ENCODE assay signal across 36 cellular contexts in the genomic region with DNA sequence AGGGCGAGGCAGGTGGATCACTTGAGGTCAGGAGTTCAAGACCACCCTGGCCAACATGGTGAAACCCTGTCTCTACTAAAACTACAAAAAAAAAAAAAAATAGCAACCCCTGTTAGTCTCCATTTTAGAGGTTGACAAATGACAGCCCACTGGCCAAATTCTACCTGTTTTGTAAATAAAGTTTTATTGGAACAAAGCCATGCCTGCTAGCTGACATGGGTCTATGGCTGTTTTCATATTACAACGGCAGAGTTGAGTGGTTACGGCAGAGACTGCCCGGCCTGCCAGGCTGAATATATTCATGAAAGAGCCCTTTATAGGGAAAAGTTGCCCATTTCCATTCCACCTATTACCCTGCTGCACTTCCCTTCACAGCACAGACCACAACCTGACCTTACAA.
"Had no signal": no experiment of that assay in that cellular context is flagged by ENCODE, and none has a peak within 500 bp of the region (broad histone marks: within the 10 kb centered on the region; RNA-seq: fewer than 3 reads in every experiment).

No MANE protein-coding gene starts in this region.

- H3K27me3 ChIP-seq: MG63 had no signal

- H3K4me3 ChIP-seq: MG63 had no signal

- DNase-seq: Karpas-422, Kasumi-1, MG63, MM.1S, MV-4-11, NCI-H1048, NCI-H1092, NCI-H1092 treated with DMSO at 0.1 percent for 48 hours, NCI-H1105, NCI-H1105 treated with DMSO at 0.1 percent for 48 hours, NCI-H1417, NCI-H1417 treated with DMSO at 0.1 percent for 48 hours, NCI-H1436, NCI-H1436 treated with DMSO at 0.1 percent for 48 hours, NCI-H146, NCI-H1694, NCI-H1694 treated with DMSO at 0.1 percent for 48 hours, NCI-H187, NCI-H187 treated with DMSO at 0.1 percent for 48 hours, NCI-H1930, NCI-H2029, NCI-H2029 treated with DMSO at 0.1 percent for 48 hours, NCI-H2081, NCI-H2081 treated with DMSO at 0.1 percent for 48 hours, NCI-H2107, NCI-H2171, NCI-H2171 treated with DMSO at 0.1 percent for 48 hours, NCI-H2227 treated with DMSO at 0.1 percent for 48 hours, NCI-H226, NCI-H345, NCI-H446, NCI-H446 treated with DMSO at 0.1 percent for 48 hours, NCI-H510A, NCI-H510A treated with DMSO at 0.1 percent for 48 hours, NCI-H524, NCI-H524 treated with DMSO at 0.1 percent for 48 hours had no signal
